In genomic region chrX:119981286-119982070, GRCh38 we compare ENCODE assay signal across 8 cellular contexts. TPM values are rescaled to one million over a fixed set of nuclear protein-coding genes. Genes with fewer than 3 reads are reported as not detected.
DNase-seq lines count a peak whose midpoint lies in the region; ATAC-seq, FAIRE-seq and TF ChIP-seq lines count a peak whose summit lies in the region.

No MANE protein-coding gene starts in this region.

- H3K27ac Mint-ChIP-seq in activated T-helper 2 cell treated with anti-CD3 and anti-CD28 coated beads, Interferon-gamma antibody, Interleukin-2, Interleukin-4, amounts not matched to agents 10 μg/mL and 5 μg/mL and 100 μg/mL, durations not matched to agents 14 hours and 24 hours and 36 hours, result no peak overlapping the region

- H2BK15ac ChIP-seq in H1 (ENCODE audit: low read length), result no peak overlapping the region

- no peaks in the 10 kb centered on the region for H3K79me1 ChIP-seq in H1 (ENCODE audit: low read depth, low read length)

- peak overlapping the region in 1 of 2 experiments; percentile 21; a peak in 1 of 4 replicates for H3K4me2 ChIP-seq in H1 (ENCODE audit: insufficient read depth in 1 of 2, low read depth in 2 of 2, low read length in 2 of 2)

- no peak overlapping the region for H3K23ac ChIP-seq in H1 (ENCODE audit: insufficient read length)

- no peak overlapping the region for H3K56ac ChIP-seq in H1 (replicated peaks; ENCODE audit: insufficient read length, low read depth, low read length)

- H3K4me1 ChIP-seq in H1 (replicated peaks in 1 of 4; ENCODE audit: control insufficient read depth in 3 of 4, insufficient read depth in 4 of 4, low read length in 3 of 4), result peaks cover 0 to 4% (median 0%) of the 10 kb centered on the region in 4 experiments; a peak in 1 of 7 replicates
- no peaks in the 10 kb centered on the region for H3K4me1 ChIP-seq in tibial artery

- TF ChIP-seq CTCF in BJ (IDR thresholded peaks at IDR 0.05; ENCODE audit: insufficient read depth, low read depth, low read length) (peak; percentile 52), H1 (IDR thresholded peaks at IDR 0.05; ENCODE audit: control extremely low read depth in 1 of 3, insufficient read depth in 1 of 3, low read depth in 1 of 3, low read length in 3 of 3) (peak; percentile 25 to 58 (median 50); a peak in 3 of 4 replicates), retinal pigment epithelial cell (conservative IDR thresholded peaks at IDR 0.05; ENCODE audit: low read depth, low read length) (peak; percentile 64), tibial artery (IDR thresholded peaks at IDR 0.05) (no peak)

- H3K9me3 Mint-ChIP-seq in activated T-helper 2 cell treated with anti-CD3 and anti-CD28 coated beads, Interferon-gamma antibody, Interleukin-2, Interleukin-4, amounts not matched to agents 10 μg/mL and 5 μg/mL and 100 μg/mL, durations not matched to agents 14 hours and 24 hours and 36 hours, result no peaks in the 10 kb centered on the region

- no peak for DNase-seq in BJ (ENCODE audit: low read depth)
- DNase-seq in GM18507 (ENCODE audit: extremely low spot score, insufficient read length, low read depth), result no peak
- peak; percentile 11 for DNase-seq in NCI-H460 (ENCODE audit: extremely low read depth, low read depth)
- peak in 1 of 2 experiments; percentile 49 for DNase-seq in H1 (ENCODE audit: low read depth in 1 of 2, low spot score in 2 of 2)
- DNase-seq in retinal pigment epithelial cell (ENCODE audit: low read depth), result no peak
- DNase-seq in activated T-helper 2 cell treated with anti-CD3 and anti-CD28 coated beads, Interferon-gamma antibody, Interleukin-2, Interleukin-4, amounts not matched to agents 10 μg/mL and 5 μg/mL and 100 μg/mL, durations not matched to agents 14 hours and 24 hours and 36 hours (ENCODE audit: low spot score), result no peak
- no peak for DNase-seq in tibial artery

- no peak overlapping the region for H4K8ac ChIP-seq in H1 (ENCODE audit: extremely low read depth, insufficient read depth, low read length)

- no peak overlapping the region for H3K9ac ChIP-seq in H1 (replicated peaks in 1 of 4; ENCODE audit: extremely low read depth in 1 of 4, low read depth in 3 of 4, low read length in 3 of 4)

- WGBS in H1 (ENCODE audit: extremely low coverage in 1 of 2, insufficient coverage in 1 of 2, insufficient read length in 1 of 2, insufficient replicate concordance in 2 of 2, low coverage in 1 of 2, low lambda C conversion rate in 2 of 2, missing lambda C conversion rate in 1 of 2), 2 experiments, result 24% methylated on average over 8 of the region's 15 CpGs; no CpG with 5 or more reads in 1 of the 2 experiments

- H3K4me1 Mint-ChIP-seq in activated T-helper 2 cell treated with anti-CD3 and anti-CD28 coated beads, Interferon-gamma antibody, Interleukin-2, Interleukin-4, amounts not matched to agents 10 μg/mL and 5 μg/mL and 100 μg/mL, durations not matched to agents 14 hours and 24 hours and 36 hours (ENCODE audit: low read depth), result no peaks in the 10 kb centered on the region

- H2BK5ac ChIP-seq in H1 (ENCODE audit: low read depth, low read length), result no peak overlapping the region

- H2BK20ac ChIP-seq in H1 (ENCODE audit: low read length), result no peak overlapping the region

- no peak overlapping the region for H4K5ac ChIP-seq in H1 (ENCODE audit: insufficient read length, low read depth, low read length)

- H3K79me2 ChIP-seq in H1 (ENCODE audit: control insufficient read depth in 1 of 2, insufficient read depth in 2 of 2, low read length in 2 of 2), result no peaks in the 10 kb centered on the region

- no peak overlapping the region for H3K27ac ChIP-seq in H1 (ENCODE audit: low read depth, low read length)
- no peak overlapping the region for H3K27ac ChIP-seq in tibial artery

- POLR2A ChIA-PET in BJ (lab: Charles Lee) (no interaction called here), H1 (lab: Charles Lee; ENCODE audit: partially characterized antibody) (no interaction called here)

- no peak overlapping the region for H2AFZ ChIP-seq in H1 (ENCODE audit: low read length)

- H3K9me3 ChIP-seq in H1 (ENCODE audit: insufficient read depth in 2 of 2, low read depth in 1 of 2, low read length in 1 of 2), result no peaks in the 10 kb centered on the region
- no peaks in the 10 kb centered on the region for H3K9me3 ChIP-seq in tibial artery

- no peak for ATAC-seq in GM21515 (IDR thresholded peaks at IDR 0.05; ENCODE audit: unreplicated experiment)

- CTCF ChIA-PET in BJ (lab: Yijun Ruan, JAX), result interaction anchor here (0.7 to 2.4 kb wide), 4 partner anchors 9 to 249 kb away, joined by 3 to 11 read pairs (median 3); no protein-coding TSS in a partner anchor
- CTCF ChIA-PET in H1 (lab: Charles Lee; ENCODE audit: partially characterized antibody), result interaction anchor here (0.7 to 2.6 kb wide), 7 partner anchors 9 to 319 kb away, joined by 3 to 5 read pairs (median 3); no protein-coding TSS in a partner anchor

- H3K4ac ChIP-seq in H1 (replicated peaks; ENCODE audit: insufficient read length, low read depth, low read length), result no peak overlapping the region

- H3K36me3 Mint-ChIP-seq in activated T-helper 2 cell treated with anti-CD3 and anti-CD28 coated beads, Interferon-gamma antibody, Interleukin-2, Interleukin-4, amounts not matched to agents 10 μg/mL and 5 μg/mL and 100 μg/mL, durations not matched to agents 14 hours and 24 hours and 36 hours (ENCODE audit: low read depth), result no peaks in the 10 kb centered on the region

- H2BK12ac ChIP-seq in H1 (ENCODE audit: low read depth, low read length), result no peak overlapping the region

- intact Hi-C loops in activated T-helper 2 cell treated with anti-CD3 and anti-CD28 coated beads, Interferon-gamma antibody, Interleukin-2, Interleukin-4, amounts not matched to agents 10 μg/mL and 5 μg/mL and 100 μg/mL, durations not matched to agents 14 hours and 24 hours and 36 hours (cut with micrococcal nuclease), result no loop called here
- intact Hi-C loops in tibial artery (cut with DNase I; ENCODE audit: low total_unique reads), result no loop called here

- no peak overlapping the region for H2AK5ac ChIP-seq in H1 (ENCODE audit: low read depth, low read length)

- H4K20me1 ChIP-seq in H1 (replicated peaks in 1 of 2; ENCODE audit: control insufficient read depth in 1 of 2, insufficient read depth in 2 of 2, low read length in 2 of 2), result no peaks in the 10 kb centered on the region

- no peak for TF ChIP-seq POLR2A in H1 (IDR thresholded peaks at IDR 0.05; ENCODE audit: control extremely low read depth in 1 of 2, low read depth in 2 of 2, low read length in 2 of 2)

- TF ChIP-seq EP300 in H1 (IDR thresholded peaks at IDR 0.05; ENCODE audit: borderline replicate concordance in 1 of 2, low read depth in 2 of 2, low read length in 2 of 2), result no peak

- TF ChIP-seq RAD21 in H1 (IDR thresholded peaks at IDR 0.05 in 1 of 2, conservative IDR thresholded peaks at IDR 0.05 in 1 of 2; ENCODE audit: low read depth in 2 of 2, low read length in 2 of 2), result peak; percentile 65 to 66

- H2BK120ac ChIP-seq in H1 (replicated peaks; ENCODE audit: low read depth, low read length), result no peak overlapping the region

- H3K18ac ChIP-seq in H1 (ENCODE audit: extremely low read depth, low read length), result no peak overlapping the region

- H3K36me3 ChIP-seq in BJ (ENCODE audit: control insufficient read depth, insufficient read depth, low read length), result no peaks in the 10 kb centered on the region
- no peaks in the 10 kb centered on the region for H3K36me3 ChIP-seq in H1 (ENCODE audit: control insufficient read depth in 2 of 4, insufficient read depth in 4 of 4, low read length in 3 of 4)
- no peaks in the 10 kb centered on the region for H3K36me3 ChIP-seq in tibial artery

- H3K23me2 ChIP-seq in H1 (ENCODE audit: low read depth, low read length), result no peaks in the 10 kb centered on the region

- H4K91ac ChIP-seq in H1 (replicated peaks; ENCODE audit: insufficient read length, low read length), result no peak overlapping the region

- no peak overlapping the region for H3K14ac ChIP-seq in H1 (ENCODE audit: insufficient read length)

- peaks cover 10% of the 10 kb centered on the region for H3K27me3 Mint-ChIP-seq in activated T-helper 2 cell treated with anti-CD3 and anti-CD28 coated beads, Interferon-gamma antibody, Interleukin-2, Interleukin-4, amounts not matched to agents 10 μg/mL and 5 μg/mL and 100 μg/mL, durations not matched to agents 14 hours and 24 hours and 36 hours (ENCODE audit: low read depth)

- no peak overlapping the region for H3K4me3 ChIP-seq in BJ (ENCODE audit: low read depth, low read length)
- no peak overlapping the region for H3K4me3 ChIP-seq in H1 (ENCODE audit: extremely low read depth in 1 of 4, insufficient read depth in 2 of 4, low read depth in 3 of 4, low read length in 4 of 4)
- H3K4me3 ChIP-seq in retinal pigment epithelial cell (ENCODE audit: low read length), result no peak overlapping the region
- no peak overlapping the region for H3K4me3 ChIP-seq in tibial artery

- no peak overlapping the region for H3K4me3 Mint-ChIP-seq in activated T-helper 2 cell treated with anti-CD3 and anti-CD28 coated beads, Interferon-gamma antibody, Interleukin-2, Interleukin-4, amounts not matched to agents 10 μg/mL and 5 μg/mL and 100 μg/mL, durations not matched to agents 14 hours and 24 hours and 36 hours (ENCODE audit: low read depth)

- H3K27me3 ChIP-seq in BJ (ENCODE audit: control insufficient read depth, insufficient read depth, low read length) (no peaks in the 10 kb centered on the region), H1 (replicated peaks in 1 of 4; ENCODE audit: control insufficient read depth in 3 of 4, extremely low read depth in 1 of 4, insufficient read depth in 3 of 4, low read length in 3 of 4) (peaks cover 0 to 2% (median 0%) of the 10 kb centered on the region in 4 experiments; a peak in 3 of 7 replicates), tibial artery (no peaks in the 10 kb centered on the region)

- FAIRE-seq in GM18507 (lab: Jason Lieb, UNC), result peak; percentile 87
- peak; percentile 66 for FAIRE-seq in H1 (lab: Jason Lieb, UNC)

RNA-seq across cellular contexts. Expression of gene NKAP, which starts 37.9 kb away (rescaled TPM):
- 2.1 and 3.1 TPM in 2 replicates for polyA plus RNA-seq in BJ (2011; rRNA removed)
- 0.95 and 1.1 TPM in 2 replicates for polyA minus RNA-seq in BJ (2011; rRNA and poly(A)+ RNA removed)
- total RNA-seq in NCI-H460 (2014; rRNA removed; shearing (Covaris generic)), result 16.4 and 17.3 TPM in 2 replicates
- 5.4 and 5.8 TPM in 2 replicates for polyA plus RNA-seq in NCI-H460 (2014; cell fraction: nucleus; rRNA removed)
- total RNA-seq in H1 (2021; fragmentation: NEBNext Ultra II Directional; extraction: Animal tissue kit (Norgen Biotek cat#: 25700)), result 6.6 and 7.1 TPM in 2 replicates
- 2.8 TPM in 2 replicates for polyA plus RNA-seq in H1 (2011; rRNA removed)
- polyA plus RNA-seq in H1 (2011; cell fraction: cytosol; rRNA removed), result 3.6 TPM
- 2.4 TPM for polyA plus RNA-seq in H1 (2011; cell fraction: nucleus; rRNA removed)
- 2.9 to 4.8 TPM (median 3.3 TPM) in 4 replicates for polyA plus RNA-seq in H1 (2012, experiment 1 of 2)
- 0.71 TPM for polyA plus RNA-seq in H1 (2012, experiment 2 of 2)
- 6.7 TPM for polyA plus RNA-seq in H1 (2013, experiment 1 of 2)
- polyA plus RNA-seq in H1 (2013, experiment 2 of 2), result 6.4 TPM
- 1.2 TPM in 2 replicates for polyA minus RNA-seq in H1 (2011; rRNA and poly(A)+ RNA removed)
- polyA minus RNA-seq in H1 (2011; cell fraction: cytosol; rRNA and poly(A)+ RNA removed), result 2.6 TPM
- polyA minus RNA-seq in H1 (2011; cell fraction: nucleus; rRNA and poly(A)+ RNA removed), result 5.2 TPM
- 9.8 and 10.4 TPM in 2 replicates for total RNA-seq in activated T-helper 2 cell treated with anti-CD3 and anti-CD28 coated beads, Interferon-gamma antibody, Interleukin-2, Interleukin-4, amounts not matched to agents 10 μg/mL and 5 μg/mL and 100 μg/mL, durations not matched to agents 14 hours and 24 hours and 36 hours

Comparison
In these comparisons a context has a peak if more than half of its experiments do, and no peak if none do; other contexts are left out.
1. CTCF ChIP-seq: peak in BJ (single experiment), H1 (3 of 3) and retinal pigment epithelial cell (single experiment); none in tibial artery (0 of 2).